In genomic region chr7:75969704-75970498, GRCh38 we compare ENCODE assay signal across 22 cellular contexts. TPM values are rescaled to one million over a fixed set of nuclear protein-coding genes. Genes with fewer than 3 reads are reported as not detected.
DNase-seq lines count a peak whose midpoint lies in the region; ATAC-seq, FAIRE-seq and TF ChIP-seq lines count a peak whose summit lies in the region.
"Had no signal": no experiment of that assay in that cellular context is flagged by ENCODE, and none has a peak within 500 bp of the region (broad histone marks: within the 10 kb centered on the region; RNA-seq: fewer than 3 reads in every experiment).

No MANE protein-coding gene starts in this region.

- no peaks in the 10 kb centered on the region for H3K9me2 ChIP-seq in hepatocyte (replicated peaks; ENCODE audit: insufficient read depth)

- no peak overlapping the region for H3K4me2 ChIP-seq in hepatocyte

- POLR2A ChIA-PET in GM10248 (lab: Yijun Ruan, JAX), result no interaction called here

- no peak for TF ChIP-seq POLR2A in GM12891 (IDR thresholded peaks at IDR 0.05; ENCODE audit: low read depth, low read length)

- H3K27ac ChIP-seq in heart right ventricle, result peak overlapping the region in 9 of 10 donors; percentile 70 to 95 (median 82)
- H3K27ac ChIP-seq in hepatocyte, result peak overlapping the region; percentile 45
- H3K27ac ChIP-seq in psoas muscle, result peak overlapping the region; percentile 98
- H3K27ac ChIP-seq: SK-N-MC had no signal

- H3K27me3 ChIP-seq in heart right ventricle (no peaks in the 10 kb centered on the region), hepatocyte (no peaks in the 10 kb centered on the region), psoas muscle (ENCODE audit: insufficient read depth in 3 of 3, low read length in 2 of 3) (no peaks in the 10 kb centered on the region)

- no peak for TF ChIP-seq CTCF in heart right ventricle (IDR thresholded peaks at IDR 0.05)
- TF ChIP-seq CTCF in hepatocyte (IDR thresholded peaks at IDR 0.05; ENCODE audit: poor library complexity), result no peak
- no peak for TF ChIP-seq CTCF in psoas muscle (IDR thresholded peaks at IDR 0.05)
- TF ChIP-seq CTCF in GM10248 (IDR thresholded peaks at IDR 0.05; ENCODE audit: control extremely low read depth, extremely low read depth, low read depth, missing control alignments), result no peak

- FAIRE-seq in GM12891 (lab: Jason Lieb, UNC), result no peak
- FAIRE-seq: A204.1, endothelial cell of umbilical vein, TTC549 had no signal

- H3K4me1 ChIP-seq in heart right ventricle, result peaks cover 16 to 83% (median 67%) of the 10 kb centered on the region in 9 donors
- H3K4me1 ChIP-seq in hepatocyte (ENCODE audit: insufficient read depth), result peaks cover 9% of the 10 kb centered on the region
- H3K4me1 ChIP-seq in psoas muscle, result peaks cover 81% of the 10 kb centered on the region

- peaks cover 2% of the 10 kb centered on the region for H3K79me2 ChIP-seq in hepatocyte

- intact Hi-C loops in heart right ventricle (cut with DNase I) (loop anchor here in 2 of 10 donors (1.0 to 5.0 kb wide), 3 partner anchors 20 to 53 kb away; partner anchors contain the start of gene POR (in 2 of the 2)), left ventricle myocardium superior (cut with micrococcal nuclease) (no loop called here), psoas muscle (cut with DNase I) (loop anchor here in 1 of 2 donors (2.0 kb wide), 1 partner anchor 15 kb away; no protein-coding TSS in a partner anchor)

- H3K9me3 ChIP-seq in heart right ventricle, result no peaks in the 10 kb centered on the region
- H3K9me3 ChIP-seq in hepatocyte (ENCODE audit: low read depth), result no peaks in the 10 kb centered on the region
- H3K9me3 ChIP-seq in psoas muscle, result no peaks in the 10 kb centered on the region

- H2AFZ ChIP-seq in hepatocyte, result no peak overlapping the region

- H3K4me3 ChIP-seq in heart right ventricle (no peak overlapping the region), hepatocyte (no peak overlapping the region), psoas muscle (peak overlapping the region; percentile 25)
- H3K4me3 ChIP-seq: SK-N-MC had no signal

- H4K20me1 ChIP-seq in hepatocyte (ENCODE audit: insufficient read depth, poor library complexity, severe bottlenecking), result no peaks in the 10 kb centered on the region

- DNase-seq in heart right ventricle (peak in 1 of 2 donors; percentile 7), left ventricle myocardium superior (no peak), hepatocyte (ENCODE audit: low spot score) (no peak), psoas muscle (peak; percentile 59 to 75), NCI-H2029 treated with DMSO at 0.1 percent for 48 hours (lab: John Stamatoyannopoulos, UW) (no peak), NCI-H1930 (lab: John Stamatoyannopoulos, UW) (no peak), GM10248 (ENCODE audit: extremely low spot score) (no peak), GM12891 (ENCODE audit: insufficient read length, low spot score) (no peak)
- DNase-seq: activated CD4-positive, alpha-beta T cell treated with anti-CD3 and anti-CD28 coated beads, Interleukin-2, amount 50 U/mL, for 4 hours; activated naive CD8-positive, alpha-beta T cell treated with anti-CD3 and anti-CD28 coated beads, Interleukin-2, amount 50 U/mL, for 24 hours; activated T-cell treated with anti-CD3 and anti-CD28 coated beads, Interleukin-2, amount 50 U/mL, for 72 hours; CD4-positive, CD25-positive, alpha-beta regulatory T cell; Kasumi-1; naive thymus-derived CD4-positive, alpha-beta T cell; NCI-H146; NCI-H446 treated with DMSO at 0.1 percent for 48 hours had no signal

- ATAC-seq in heart right ventricle, result no peak
- no peak for ATAC-seq in left ventricle myocardium superior
- ATAC-seq in psoas muscle, result peak; percentile 37 to 50 (median 44)
- ATAC-seq: activated naive CD8-positive, alpha-beta T cell treated with anti-CD3 and anti-CD28 coated beads, Interleukin-2, amount 50 U/mL, for 24 hours; activated T-cell treated with anti-CD3 and anti-CD28 coated beads, Interleukin-2, amount 50 U/mL, for 72 hours; naive thymus-derived CD4-positive, alpha-beta T cell; sciatic nerve; stimulated activated memory B cell treated with anti-CD40 and anti-IgM and Interleukin-4, amounts not matched to agents 10 μg/mL and 1 μg/mL and 100 μg/mL, for 72 hours had no signal

- CTCF ChIA-PET in GM10248 (lab: Yijun Ruan, JAX), result no interaction called here

- WGBS in heart right ventricle, 2 donors, result 93 to 95% methylated on average over 30 of the region's 30 CpGs
- WGBS in hepatocyte (ENCODE audit: low lambda C conversion rate, missing lambda C conversion rate), result 87% methylated on average over 30 of the region's 30 CpGs
- WGBS in psoas muscle, 3 donors, result 55 to 79% (median 70%) methylated on average over 30 of the region's 30 CpGs

- H3K36me3 ChIP-seq in heart right ventricle (peaks cover 0 to 36% (median 10%) of the 10 kb centered on the region in 9 donors), hepatocyte (replicated peaks; ENCODE audit: insufficient read depth, low read depth) (no peaks in the 10 kb centered on the region), psoas muscle (ENCODE audit: insufficient read depth in 1 of 2, low read depth in 1 of 2) (peaks cover 0 to 16% of the 10 kb centered on the region in 2 donors)

TF ChIP-seq in GM12891, 5 proteins besides CTCF, POLR2A, EP300 and RAD21:
- TF ChIP-seq TAF1 (IDR thresholded peaks at IDR 0.05; ENCODE audit: low read depth, low read length) (no peak), POLR2AphosphoS5 (IDR thresholded peaks at IDR 0.05; ENCODE audit: low read depth, low read length) (no peak), POU2F2 (IDR thresholded peaks at IDR 0.05; ENCODE audit: low read depth, low read length) (no peak), PAX5 (IDR thresholded peaks at IDR 0.05; ENCODE audit: insufficient read depth, low read length, severe bottlenecking) (no peak), SPI1 (IDR thresholded peaks at IDR 0.05; ENCODE audit: low read depth, low read length) (no peak)

RNA-seq across cellular contexts. Expression of gene TMEM120A, which starts 24.5 kb away (rescaled TPM):
- 100 to 1,000 TPM; 132 to 192 (median 149) TPM for total RNA-seq in heart right ventricle
- polyA plus RNA-seq in heart right ventricle, result 100 to 1,000 TPM; 179 to 220 TPM
- total RNA-seq in left ventricle myocardium superior, result 107 TPM
- 40.6 and 50.7 TPM in 2 replicates for total RNA-seq in hepatocyte
- 91.1 and 99.5 TPM in 2 replicates for polyA plus RNA-seq in hepatocyte
- 100 to 1,000 TPM in 1 of 4 donors, 10 to 100 TPM in 3; 70.1 to 103 (median 87.1) TPM for total RNA-seq in psoas muscle
- polyA plus RNA-seq in psoas muscle, result 100 to 1,000 TPM; 106 to 185 (median 107) TPM
- polyA plus RNA-seq in GM12891 (2012; ENCODE audit: low read depth, missing spikeins), result 41.7 TPM

RNA-seq across cellular contexts. Expression of gene POR, which starts 54.9 kb away (rescaled TPM):
- total RNA-seq in heart right ventricle (100 to 1,000 TPM in 1 of 10 donors, 10 to 100 TPM in 9; 37.3 to 203 (median 59.3) TPM), left ventricle myocardium superior (45.7 TPM), hepatocyte (102 and 106 TPM in 2 replicates), psoas muscle (100 to 1,000 TPM in 2 of 4 donors, 10 to 100 TPM in 2; 48.8 to 206 (median 117) TPM)
- polyA plus RNA-seq in heart right ventricle (100 to 1,000 TPM; 104 to 185 TPM), hepatocyte (212 and 220 TPM in 2 replicates), psoas muscle (100 to 1,000 TPM in 2 of 3 donors, 10 to 100 TPM in 1; 81.4 to 288 (median 138) TPM)
- 41.4 TPM for polyA plus RNA-seq in GM12891 (2012; ENCODE audit: low read depth, missing spikeins)

Comparison
In these comparisons a context has a peak if more than half of its experiments do, and no peak if none do; other contexts are left out.
1. ATAC-seq: peak in psoas muscle (4 of 4); none in heart right ventricle (0 of 8) and left ventricle myocardium superior (single experiment).
2. DNase-seq: peak in psoas muscle (2 of 2); none in left ventricle myocardium superior (single experiment), hepatocyte (single experiment), NCI-H2029 treated with DMSO at 0.1 percent for 48 hours (single experiment), NCI-H1930 (0 of 2), GM10248 (single experiment) and GM12891 (single experiment).
3. H3K27ac ChIP-seq: peak in every context shown above with its lines; median percentile 98 in psoas muscle; 82 in heart right ventricle; 45 in hepatocyte.